ENCODE assay signal across 15 cellular contexts in the genomic region with DNA sequence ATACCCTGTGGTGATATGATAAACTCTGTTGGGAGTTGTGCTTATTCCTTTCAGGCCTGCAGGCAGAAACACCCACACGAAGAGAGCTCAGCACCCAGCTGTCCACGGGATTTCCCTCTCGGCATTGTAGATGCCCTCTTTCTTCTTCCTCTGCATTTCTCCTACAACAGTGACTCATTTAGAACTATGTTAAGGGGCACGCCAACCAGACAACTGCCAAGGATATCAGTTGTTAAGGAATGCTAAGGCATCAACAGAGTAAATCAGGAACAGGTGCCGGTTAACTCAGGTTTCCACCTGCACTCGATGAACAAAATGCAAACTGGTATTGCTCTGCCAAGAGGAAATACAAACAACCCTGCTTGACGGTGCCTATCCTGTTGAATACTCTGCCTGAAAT.
DNase-seq lines count a peak whose midpoint lies in the region; FAIRE-seq and TF ChIP-seq lines count a peak whose summit lies in the region.
"Had no signal": no experiment of that assay in that cellular context is flagged by ENCODE, and none has a peak within 500 bp of the region (broad histone marks: within the 10 kb centered on the region; RNA-seq: fewer than 3 reads in every experiment).

No MANE protein-coding gene starts in this region.

- H3K9me3 ChIP-seq in neural progenitor cell (ENCODE audit: low read depth): no peaks in the 10 kb centered on the region

- no peak for FAIRE-seq in bronchial epithelial cell (lab: Jason Lieb, UNC)
- FAIRE-seq: kidney had no signal

- no peak overlapping the region for H3K4me3 Mint-ChIP-seq in neural progenitor cell
- H3K4me3 Mint-ChIP-seq: CD8-positive, alpha-beta memory T cell; central memory CD8-positive, alpha-beta T cell had no signal

- DNase-seq in Caki2 (ENCODE audit: low read depth): peak; percentile 6
- peak; percentile 63 for DNase-seq in NCI-H2029 (lab: John Stamatoyannopoulos, UW)
- peak; percentile 83 for DNase-seq in bronchial epithelial cell (ENCODE audit: low read depth)
- no peak for DNase-seq in neural progenitor cell (ENCODE audit: low spot score)
- DNase-seq in NCI-H1105 (lab: John Stamatoyannopoulos, UW): no peak
- no peak for DNase-seq in NCI-H1436 (lab: John Stamatoyannopoulos, UW)
- DNase-seq in putamen (ENCODE audit: low spot score): no peak
- DNase-seq in activated effector memory CD4-positive, alpha-beta T cell treated with anti-CD3 and anti-CD28 coated beads, Interleukin-2, amount 50 U/mL, for 16 hours: no peak
- DNase-seq: activated CD4-positive, alpha-beta T cell treated with anti-CD3 and anti-CD28 coated beads for 48 hours; activated gamma-delta T cell treated with Interleukin-2 at 50 U/mL for 16 hours; CD8-positive, alpha-beta memory T cell; Kasumi-1; kidney; SW 1271 had no signal

- no peak overlapping the region for H3K4me2 ChIP-seq in neural progenitor cell

- no peaks in the 10 kb centered on the region for H3K9me3 Mint-ChIP-seq in neural progenitor cell
- H3K9me3 Mint-ChIP-seq: CD8-positive, alpha-beta memory T cell; central memory CD8-positive, alpha-beta T cell had no signal

- H3K27ac Mint-ChIP-seq in neural progenitor cell: no peak overlapping the region
- H3K27ac Mint-ChIP-seq: CD8-positive, alpha-beta memory T cell had no signal

- no peaks in the 10 kb centered on the region for H3K27me3 Mint-ChIP-seq in neural progenitor cell (ENCODE audit: insufficient read depth, low read depth)
- H3K27me3 Mint-ChIP-seq: central memory CD8-positive, alpha-beta T cell had no signal

- no peaks in the 10 kb centered on the region for H3K36me3 Mint-ChIP-seq in neural progenitor cell
- H3K36me3 Mint-ChIP-seq: CD8-positive, alpha-beta memory T cell had no signal

- no peaks in the 10 kb centered on the region for H3K4me1 ChIP-seq in neural progenitor cell

- H4K20me1 ChIP-seq in neural progenitor cell (ENCODE audit: low read depth): no peaks in the 10 kb centered on the region

- no peak overlapping the region for H3K27ac ChIP-seq in neural progenitor cell

- no peak overlapping the region for H3K4me3 ChIP-seq in bronchial epithelial cell (ENCODE audit: low read depth, low read length)
- H3K4me3 ChIP-seq in neural progenitor cell: no peak overlapping the region

- in situ Hi-C loops in Caki2 (cut with HindIII; ENCODE audit: low pct_unique_long_range_greater_than_20kb, low sequenced_read_pairs): no loop called here

- H3K4me1 Mint-ChIP-seq in neural progenitor cell: no peaks in the 10 kb centered on the region
- H3K4me1 Mint-ChIP-seq: CD8-positive, alpha-beta memory T cell; central memory CD8-positive, alpha-beta T cell had no signal

- H3F3A ChIP-seq in neural progenitor cell (ENCODE audit: low read depth): no peaks in the 10 kb centered on the region

- H3K9ac ChIP-seq in neural progenitor cell: no peak overlapping the region

- H2AFZ ChIP-seq in neural progenitor cell (replicated peaks): peak overlapping the region; percentile 28

- TF ChIP-seq CTCF in bronchial epithelial cell (IDR thresholded peaks at IDR 0.05; ENCODE audit: insufficient read depth, low read length, severe bottlenecking) (no peak), neural progenitor cell (IDR thresholded peaks at IDR 0.05) (no peak)

- no peaks in the 10 kb centered on the region for H3K79me2 ChIP-seq in neural progenitor cell (ENCODE audit: low read depth)

- H3K36me3 ChIP-seq in bronchial epithelial cell (ENCODE audit: control insufficient read depth, insufficient read depth, low read length) (no peaks in the 10 kb centered on the region), neural progenitor cell (no peaks in the 10 kb centered on the region)

- H3K27me3 ChIP-seq in bronchial epithelial cell (ENCODE audit: control insufficient read depth, insufficient read depth, low read length): no peaks in the 10 kb centered on the region
- H3K27me3 ChIP-seq in neural progenitor cell: no peaks in the 10 kb centered on the region

Comparison
In these comparisons a context has a peak if more than half of its experiments do, and no peak if none do; other contexts are left out.
1. DNase-seq: peak in Caki2 (single experiment), NCI-H2029 (single experiment) and bronchial epithelial cell (single experiment); none in neural progenitor cell (single experiment), NCI-H1105 (single experiment), NCI-H1436 (single experiment), putamen (single experiment) and activated effector memory CD4-positive, alpha-beta T cell treated with anti-CD3 and anti-CD28 coated beads, Interleukin-2, amount 50 U/mL, for 16 hours (single experiment).